Comparison of ENCODE assay signal across 8 cellular contexts in genomic region chr9:6667633-6668280, GRCh38. TPM values are rescaled to one million over a fixed set of nuclear protein-coding genes. Genes with fewer than 3 reads are reported as not detected.
A peak's percentile ranks its signal among the peaks of the same experiment; 100 is the strongest.
DNase-seq lines count a peak whose midpoint lies in the region; ATAC-seq and TF ChIP-seq lines count a peak whose summit lies in the region.

No MANE protein-coding gene starts in this region.

- TF ChIP-seq CTCF in 22Rv1 (IDR thresholded peaks at IDR 0.05), result peak; percentile 80
- TF ChIP-seq CTCF in GM12864 (IDR thresholded peaks at IDR 0.05; ENCODE audit: low read depth, low read length, missing control alignments), result peak; percentile 62
- TF ChIP-seq CTCF in endodermal cell (conservative IDR thresholded peaks at IDR 0.05), result peak; percentile 84
- TF ChIP-seq CTCF in osteoblast (IDR thresholded peaks at IDR 0.05; ENCODE audit: extremely low read depth, low read depth, low read length), result peak; percentile 60

- H3K9me3 ChIP-seq in endodermal cell (ENCODE audit: control insufficient read depth, low read length) (no peaks in the 10 kb centered on the region), osteoblast (ENCODE audit: low read depth, low read length) (no peaks in the 10 kb centered on the region)
- H3K9me3 ChIP-seq in effector memory CD4-positive, alpha-beta T cell (ENCODE audit: control insufficient read depth, low read length), result no peaks in the 10 kb centered on the region

- WGBS in endodermal cell (ENCODE audit: insufficient coverage in 1 of 2, insufficient read length in 1 of 2), 2 experiments, result 67 to 78% methylated on average over 1 to 5 of the region's 5 CpGs

- no peaks in the 10 kb centered on the region for H3K79me2 ChIP-seq in osteoblast (ENCODE audit: insufficient read depth, low read length)

- H3K4me3 Mint-ChIP-seq in endodermal cell, result no peak overlapping the region

- H3K4me2 ChIP-seq in osteoblast (ENCODE audit: insufficient read depth, low read length), result no peak overlapping the region

- H3K9me3 Mint-ChIP-seq in endodermal cell, result no peaks in the 10 kb centered on the region

- no peak for ATAC-seq in GM19035 (IDR thresholded peaks at IDR 0.05; ENCODE audit: unreplicated experiment)

- H3K4me3 ChIP-seq in GM12864 (ENCODE audit: low read depth, low read length), result no peak overlapping the region
- no peak overlapping the region for H3K4me3 ChIP-seq in endodermal cell (ENCODE audit: low read length)
- H3K4me3 ChIP-seq in osteoblast (ENCODE audit: insufficient read depth, low read length), result no peak overlapping the region
- H3K4me3 ChIP-seq in effector memory CD4-positive, alpha-beta T cell (ENCODE audit: insufficient read depth, low read depth, low read length, poor library complexity, severe bottlenecking), result no peak overlapping the region

- H3K36me3 ChIP-seq in endodermal cell (ENCODE audit: control insufficient read depth, insufficient read depth, low read length), result no peaks in the 10 kb centered on the region
- no peaks in the 10 kb centered on the region for H3K36me3 ChIP-seq in osteoblast (ENCODE audit: insufficient read depth, low read length)
- H3K36me3 ChIP-seq in effector memory CD4-positive, alpha-beta T cell (ENCODE audit: control insufficient read depth, insufficient read depth, low read length), result no peaks in the 10 kb centered on the region

- peaks cover 19% of the 10 kb centered on the region for H3K4me1 Mint-ChIP-seq in endodermal cell

- no peak for DNase-seq in GM12864 (ENCODE audit: low read depth)
- peak; percentile 40 for DNase-seq in NCI-H460 (ENCODE audit: extremely low read depth, low read depth)
- DNase-seq in endodermal cell, result peak; percentile 50
- no peak for DNase-seq in osteoblast (ENCODE audit: insufficient read length, low spot score, missing footprints)
- DNase-seq in effector memory CD4-positive, alpha-beta T cell, result no peak
- no peak for DNase-seq in activated CD4-positive, CD25-positive, alpha-beta regulatory T cell treated with anti-CD3 and anti-CD28 coated beads, Interleukin-2, amount 50 U/mL, for 72 hours

- H3K9ac ChIP-seq in endodermal cell (ENCODE audit: extremely low read depth, low read length, poor library complexity, severe bottlenecking), result no peak overlapping the region

- peaks cover 2% of the 10 kb centered on the region for H3K36me3 Mint-ChIP-seq in endodermal cell (ENCODE audit: low read depth)

- H3K27me3 Mint-ChIP-seq in endodermal cell (ENCODE audit: insufficient read depth), result no peaks in the 10 kb centered on the region

- H3K27ac ChIP-seq in 22Rv1 (no peak overlapping the region), endodermal cell (ENCODE audit: low read depth, low read length) (no peak overlapping the region), osteoblast (ENCODE audit: low read depth, low read length) (no peak overlapping the region)
- no peak overlapping the region for H3K27ac ChIP-seq in effector memory CD4-positive, alpha-beta T cell (ENCODE audit: insufficient read depth, low read length, poor library complexity, severe bottlenecking)

- no peaks in the 10 kb centered on the region for H4K20me1 ChIP-seq in osteoblast (ENCODE audit: insufficient read depth, low read length)

- H3K27ac Mint-ChIP-seq in endodermal cell, result no peak overlapping the region

- no peak overlapping the region for H2AFZ ChIP-seq in osteoblast (ENCODE audit: low read length)

- no peaks in the 10 kb centered on the region for H3K27me3 ChIP-seq in endodermal cell (ENCODE audit: control insufficient read depth, insufficient read depth, low read length, poor library complexity, severe bottlenecking)
- H3K27me3 ChIP-seq in osteoblast (ENCODE audit: insufficient read depth, low read length), result no peaks in the 10 kb centered on the region
- no peaks in the 10 kb centered on the region for H3K27me3 ChIP-seq in effector memory CD4-positive, alpha-beta T cell (replicated peaks; ENCODE audit: control insufficient read depth, insufficient read depth, low read length, poor library complexity, severe bottlenecking)

- H3K4me1 ChIP-seq in endodermal cell (ENCODE audit: control insufficient read depth, insufficient read depth, low read length), result peaks cover 5% of the 10 kb centered on the region
- H3K4me1 ChIP-seq in osteoblast (ENCODE audit: insufficient read depth, low read length), result no peaks in the 10 kb centered on the region
- H3K4me1 ChIP-seq in effector memory CD4-positive, alpha-beta T cell (ENCODE audit: control insufficient read depth, insufficient read depth, low read length, poor library complexity, severe bottlenecking), result no peaks in the 10 kb centered on the region

RNA-seq across cellular contexts. Expression of gene GLDC, which starts 22.2 kb away (rescaled TPM):
- 4.4 and 5.5 TPM in 2 replicates for total RNA-seq in NCI-H460 (2014; rRNA removed; shearing (Covaris generic))
- polyA plus RNA-seq in NCI-H460 (2014; cell fraction: nucleus; rRNA removed), result 5.7 and 13.5 TPM in 2 replicates
- 10 to 100 TPM in 1 of 2 donors, 1 to 10 TPM in 1; 8.9 to 38.8 TPM for total RNA-seq in endodermal cell
- polyA plus RNA-seq in endodermal cell (2013, experiment 1 of 2), result 43.8 TPM
- polyA plus RNA-seq in endodermal cell (2013, experiment 2 of 2), result 35.4 TPM
- total RNA-seq in osteoblast, result 0.72 and 2.4 TPM in 2 replicates

Comparison
In these comparisons a context has a peak if more than half of its experiments do, and no peak if none do; other contexts are left out.
1. DNase-seq: peak in NCI-H460 (single experiment) and endodermal cell (single experiment); none in GM12864 (single experiment), osteoblast (single experiment), effector memory CD4-positive, alpha-beta T cell (0 of 3) and activated CD4-positive, CD25-positive, alpha-beta regulatory T cell treated with anti-CD3 and anti-CD28 coated beads, Interleukin-2, amount 50 U/mL, for 72 hours (single experiment).
2. Peak in every context shown above with its lines, with median percentiles within 50 percentile points of each other: CTCF ChIP-seq.